34 cellular contexts compared by ENCODE assay signal in the genomic region with DNA sequence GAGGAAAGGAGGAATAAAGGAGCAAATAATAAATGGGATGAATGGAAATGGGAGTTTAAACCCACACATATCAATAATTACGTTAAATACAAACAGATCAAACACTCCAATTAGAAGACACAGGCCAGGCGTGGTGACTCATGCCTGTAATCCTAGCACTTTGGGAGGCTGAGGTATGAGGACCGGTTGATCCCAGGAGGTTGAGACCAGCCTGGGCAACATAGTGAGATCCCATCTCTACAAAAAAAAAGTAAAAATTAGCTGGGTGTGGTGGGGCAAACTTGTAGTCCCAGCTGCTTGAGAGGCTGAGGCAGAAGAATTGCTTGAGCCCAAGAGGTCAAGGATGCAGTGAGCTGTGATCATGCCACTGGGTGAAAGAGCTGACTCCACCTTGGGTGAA. TPM values are rescaled to one million over a fixed set of nuclear protein-coding genes. Genes with fewer than 3 reads are reported as not detected.
"Had no signal": no experiment of that assay in that cellular context is flagged by ENCODE, and none has a peak within 500 bp of the region (broad histone marks: within the 10 kb centered on the region; RNA-seq: fewer than 3 reads in every experiment).

No MANE protein-coding gene starts in this region.

- H3K4me3 ChIP-seq: coronary artery, dorsolateral prefrontal cortex, esophagus muscularis mucosa, gastroesophageal sphincter had no signal

- H3K27ac ChIP-seq: brain microvascular endothelial cell, coronary artery, dorsolateral prefrontal cortex, esophagus muscularis mucosa, gastroesophageal sphincter had no signal

- H3K27ac Mint-ChIP-seq: activated CD4-positive, alpha-beta memory T cell treated with anti-CD3 and anti-CD28 coated beads, Interleukin-2, amount 10 ng/mL, durations not matched to agents 7 days and 5 days; activated CD4-positive, alpha-beta T cell treated with anti-CD3 and anti-CD28 coated beads, Interleukin-2, amount 10 ng/mL, durations not matched to agents 7 days and 5 days; activated naive CD8-positive, alpha-beta T cell; activated T-cell treated with anti-CD3 and anti-CD28 coated beads, Interleukin-2, amount 50 U/mL, for 24 hours; activated T-cell treated with anti-CD3 and anti-CD28 coated beads, Interleukin-2, amount 50 U/mL, for 72 hours; dendritic cell treated with granulocyte-macrophage colony-stimulating factor and Interleukin-4, amounts not matched to agents 40 ng/mL and 50 ng/mL, for 4 days; T-helper 17 cell; T-helper 2 cell treated with Interferon-gamma antibody and Interleukin-4, amounts not matched to agents 5 μg/mL and 100 μg/mL, for 36 hours had no signal

- H3K27me3 Mint-ChIP-seq: activated naive CD8-positive, alpha-beta T cell; dendritic cell treated with granulocyte-macrophage colony-stimulating factor and Interleukin-4, amounts not matched to agents 40 ng/mL and 50 ng/mL, for 4 days had no signal

- H3K4me3 Mint-ChIP-seq: activated CD4-positive, alpha-beta memory T cell treated with anti-CD3 and anti-CD28 coated beads, Interleukin-2, amount 10 ng/mL, durations not matched to agents 7 days and 5 days; activated CD4-positive, alpha-beta T cell treated with anti-CD3 and anti-CD28 coated beads, Interleukin-2, amount 10 ng/mL, durations not matched to agents 7 days and 5 days; activated naive CD8-positive, alpha-beta T cell; activated T-cell treated with anti-CD3 and anti-CD28 coated beads, Interleukin-2, amount 50 U/mL, for 24 hours; activated T-cell treated with anti-CD3 and anti-CD28 coated beads, Interleukin-2, amount 50 U/mL, for 72 hours; central memory CD8-positive, alpha-beta T cell; dendritic cell treated with granulocyte-macrophage colony-stimulating factor and Interleukin-4, amounts not matched to agents 40 ng/mL and 50 ng/mL, for 4 days; T-helper 17 cell; T-helper 2 cell treated with Interferon-gamma antibody and Interleukin-4, amounts not matched to agents 5 μg/mL and 100 μg/mL, for 36 hours had no signal

- DNase-seq: activated CD4-positive, alpha-beta memory T cell treated with anti-CD3 and anti-CD28 coated beads, Interleukin-2, amount 10 ng/mL, durations not matched to agents 7 days and 5 days; activated CD4-positive, alpha-beta T cell treated with anti-CD3 and anti-CD28 coated beads for 1 hour; activated CD4-positive, alpha-beta T cell treated with anti-CD3 and anti-CD28 coated beads for 4 hours; activated CD4-positive, alpha-beta T cell treated with anti-CD3 and anti-CD28 coated beads, Interleukin-2, amount 10 ng/mL, durations not matched to agents 7 days and 5 days; activated CD4-positive, alpha-beta T cell treated with anti-CD3 and anti-CD28 coated beads, Interleukin-2, amount 50 U/mL, for 4 hours; activated CD8-positive, alpha-beta memory T cell treated with anti-CD3 and anti-CD28 coated beads, Interleukin-2, amount 50 U/mL, for 48 hours; activated effector memory CD4-positive, alpha-beta T cell treated with Interleukin-2 at 50 U/mL for 16 hours; activated gamma-delta T cell treated with Interleukin-2 at 50 U/mL for 16 hours; activated naive CD4-positive, alpha-beta T cell treated with anti-CD3 and anti-CD28 coated beads, Interleukin-2, amount 50 U/mL, for 16 hours; activated naive CD4-positive, alpha-beta T cell treated with Interleukin-2 at 50 U/mL for 16 hours; activated T-cell treated with anti-CD3 and anti-CD28 coated beads for 4 hours; activated T-cell treated with anti-CD3 and anti-CD28 coated beads, Interleukin-2, amount 50 U/mL, for 24 hours; activated T-cell treated with anti-CD3 and anti-CD28 coated beads, Interleukin-2, amount 50 U/mL, for 72 hours; amniotic stem cell; anterior cingulate cortex; brain microvascular endothelial cell; dorsolateral prefrontal cortex; effector memory CD4-positive, alpha-beta T cell; erythroblast; foreskin melanocyte; T-helper 1 cell; T-helper 17 cell; T1000 had no signal

- ATAC-seq: activated T-cell treated with anti-CD3 and anti-CD28 coated beads, Interleukin-2, amount 50 U/mL, for 72 hours; gastroesophageal sphincter; T-helper 17 cell had no signal

- H3K27me3 ChIP-seq: brain microvascular endothelial cell, dorsolateral prefrontal cortex, esophagus muscularis mucosa, gastroesophageal sphincter had no signal

- H3K36me3 ChIP-seq: brain microvascular endothelial cell, esophagus muscularis mucosa, gastroesophageal sphincter had no signal

- H3K4me1 Mint-ChIP-seq: activated CD4-positive, alpha-beta memory T cell treated with anti-CD3 and anti-CD28 coated beads, Interleukin-2, amount 10 ng/mL, durations not matched to agents 7 days and 5 days; activated CD4-positive, alpha-beta T cell treated with anti-CD3 and anti-CD28 coated beads, Interleukin-2, amount 10 ng/mL, durations not matched to agents 7 days and 5 days; central memory CD8-positive, alpha-beta T cell; T-helper 17 cell had no signal

- H3K4me1 ChIP-seq: esophagus muscularis mucosa, gastroesophageal sphincter had no signal

RNA-seq across cellular contexts. Expression of gene BAAT, which starts 3.7 kb away (rescaled TPM):
- total RNA-seq: activated CD4-positive, alpha-beta memory T cell treated with anti-CD3 and anti-CD28 coated beads, Interleukin-2, amount 10 ng/mL, durations not matched to agents 7 days and 5 days; cerebellum; esophagus muscularis mucosa; glomerular endothelial cell; T-helper 17 cell had no signal

RNA-seq across cellular contexts. Expression of gene ALDOB, which starts 54.5 kb away (rescaled TPM):
- total RNA-seq: activated CD4-positive, alpha-beta memory T cell treated with anti-CD3 and anti-CD28 coated beads, Interleukin-2, amount 10 ng/mL, durations not matched to agents 7 days and 5 days; activated CD4-positive, alpha-beta T cell treated with anti-CD3 and anti-CD28 coated beads, Interleukin-2, amount 10 ng/mL, durations not matched to agents 7 days and 5 days; activated T-cell treated with anti-CD3 and anti-CD28 coated beads, Interleukin-2, amount 50 U/mL, for 72 hours; astrocyte; bronchial epithelial cell; gastroesophageal sphincter; glomerular endothelial cell; T-helper 17 cell had no signal
